Comparison of ENCODE assay signal across 15 cellular contexts in genomic region chrX:141924293-141924692, GRCh38. TPM values are rescaled to one million over a fixed set of nuclear protein-coding genes. Genes with fewer than 3 reads are reported as not detected.
DNase-seq lines count a peak whose midpoint lies in the region; ATAC-seq and TF ChIP-seq lines count a peak whose summit lies in the region.
"Had no signal": no experiment of that assay in that cellular context is flagged by ENCODE, and none has a peak within 500 bp of the region (broad histone marks: within the 10 kb centered on the region; RNA-seq: fewer than 3 reads in every experiment).

No MANE protein-coding gene starts in this region.

- CTCF ChIA-PET in IMR-90 (lab: Yijun Ruan, JAX) = no interaction called here
- CTCF ChIA-PET in SK-N-SH (lab: Yijun Ruan, JAX) = no interaction called here

- no peaks in the 10 kb centered on the region for H3K4me1 Mint-ChIP-seq in T-helper 2 cell treated with Interferon-gamma antibody and Interleukin-4, amounts not matched to agents 5 μg/mL and 100 μg/mL, for 36 hours (ENCODE audit: low read depth)
- H3K4me1 Mint-ChIP-seq: CD4-positive, CD25-positive, alpha-beta regulatory T cell had no signal

- no peak overlapping the region for H3K4me3 Mint-ChIP-seq in T-helper 2 cell treated with Interferon-gamma antibody and Interleukin-4, amounts not matched to agents 5 μg/mL and 100 μg/mL, for 36 hours
- H3K4me3 Mint-ChIP-seq: CD4-positive, CD25-positive, alpha-beta regulatory T cell had no signal

- H2AFZ ChIP-seq in IMR-90 (replicated peaks; ENCODE audit: low read length, poor library complexity) (no peak overlapping the region), SK-N-SH (ENCODE audit: low read depth) (no peak overlapping the region)
- H2AFZ ChIP-seq: GM23248 had no signal

- H3K23ac ChIP-seq in IMR-90 (ENCODE audit: low read depth, low read length) = no peak overlapping the region

- TF ChIP-seq CTCF in IMR-90 (conservative IDR thresholded peaks at IDR 0.05; ENCODE audit: low read depth, low read length) (no peak), SK-N-SH (IDR thresholded peaks at IDR 0.05) (no peak)

- H3K27ac ChIP-seq in IMR-90 (ENCODE audit: insufficient read depth, low read length) (no peak overlapping the region), SK-N-SH (ENCODE audit: low read depth in 2 of 2, low read length in 1 of 2) (no peak overlapping the region)
- H3K27ac ChIP-seq: BLaER1 treated with 17β-estradiol and CSF1 and Interleukin-3, amounts not matched to agents 10 nM and 100 nM; GM23248 had no signal

- intact Hi-C loops in IMR-90 (cut with micrococcal nuclease) = no loop called here

- H3K4me3 ChIP-seq in IMR-90 (ENCODE audit: insufficient read depth, low read depth, low read length) (no peak overlapping the region), SK-N-SH (ENCODE audit: low read depth in 2 of 2, low read length in 1 of 2) (no peak overlapping the region)
- H3K4me3 ChIP-seq: BLaER1 treated with 17β-estradiol and CSF1 and Interleukin-3, amounts not matched to agents 10 nM and 100 nM; GM23248 had no signal

- no peak overlapping the region for H4K5ac ChIP-seq in IMR-90 (ENCODE audit: low read depth, low read length)

- in situ Hi-C loops in IMR-90 (cut with MboI; ENCODE audit: low sequenced_read_pairs) = no loop called here

- H3K9me1 ChIP-seq in IMR-90 (ENCODE audit: insufficient read depth, low read length) = no peaks in the 10 kb centered on the region

- TF ChIP-seq RAD21 in IMR-90 (IDR thresholded peaks at IDR 0.05; ENCODE audit: low read length) (no peak), SK-N-SH (IDR thresholded peaks at IDR 0.05; ENCODE audit: low read length) (no peak)

- H2BK15ac ChIP-seq in IMR-90 (ENCODE audit: low read depth, low read length) = no peak overlapping the region

- no peak; the same call in 1 of the 2 replicates for ATAC-seq in IMR-90 (ENCODE audit: low read depth)
- ATAC-seq: HCT116 had no signal

- no peak overlapping the region for H4K91ac ChIP-seq in IMR-90 (ENCODE audit: insufficient read depth, low read depth, low read length)

- no peak overlapping the region for H3K27ac Mint-ChIP-seq in T-helper 2 cell treated with Interferon-gamma antibody and Interleukin-4, amounts not matched to agents 5 μg/mL and 100 μg/mL, for 36 hours
- H3K27ac Mint-ChIP-seq: CD4-positive, CD25-positive, alpha-beta regulatory T cell had no signal

- BruUV-seq in IMR-90 (replicated peaks; lab: Mats Ljungman, UMichigan) = no TSS peak

- no peaks in the 10 kb centered on the region for H3K9me2 ChIP-seq in SK-N-SH

- H3K4ac ChIP-seq in IMR-90 (ENCODE audit: low read depth, low read length) = no peak overlapping the region

- no CpG with 5 or more reads among the region's 2 CpGs for WGBS in IMR-90 (ENCODE audit: extremely low coverage in 2 of 2, insufficient read length in 1 of 2), 2 experiments
- 5% methylated on average over 2 of the region's 2 CpGs for WGBS in SK-N-SH (ENCODE audit: low lambda C conversion rate)

- H3K4me1 ChIP-seq in IMR-90 (ENCODE audit: control insufficient read depth, insufficient read depth, low read length) (no peaks in the 10 kb centered on the region), SK-N-SH (ENCODE audit: control insufficient read depth in 1 of 2, insufficient read depth in 2 of 2, low read depth in 1 of 2, low read length in 1 of 2) (no peaks in the 10 kb centered on the region)
- H3K4me1 ChIP-seq: BLaER1 treated with 17β-estradiol and CSF1 and Interleukin-3, amounts not matched to agents 10 nM and 100 nM had no signal

- H3K36me3 Mint-ChIP-seq in T-helper 2 cell treated with Interferon-gamma antibody and Interleukin-4, amounts not matched to agents 5 μg/mL and 100 μg/mL, for 36 hours (ENCODE audit: low read depth) = no peaks in the 10 kb centered on the region
- H3K36me3 Mint-ChIP-seq: CD4-positive, CD25-positive, alpha-beta regulatory T cell had no signal

- no peak overlapping the region for H3K56ac ChIP-seq in IMR-90 (ENCODE audit: extremely low read depth, insufficient read depth, low read length)

- no peak for TF ChIP-seq POLR2A in IMR-90 (IDR thresholded peaks at IDR 0.05; ENCODE audit: low read depth, low read length)

- no peaks in the 10 kb centered on the region for H4K20me1 ChIP-seq in IMR-90 (ENCODE audit: insufficient read depth, low read length)
- no peaks in the 10 kb centered on the region for H4K20me1 ChIP-seq in SK-N-SH (ENCODE audit: insufficient read depth)

- peak; percentile 40 for DNase-seq in EL
- peak; percentile 3 for DNase-seq in IMR-90
- DNase-seq in amniotic epithelial cell (ENCODE audit: low read depth) = peak; percentile 2
- DNase-seq in iris pigment epithelial cell (ENCODE audit: low read depth) = peak; percentile 21
- DNase-seq in SK-N-SH = no peak
- DNase-seq in T-helper 2 cell treated with Interferon-gamma antibody and Interleukin-4, amounts not matched to agents 5 μg/mL and 100 μg/mL, for 36 hours (ENCODE audit: low spot score) = no peak
- DNase-seq in activated gamma-delta T cell (lab: John Stamatoyannopoulos, UW) = no peak
- DNase-seq: ACHN; CD4-positive, CD25-positive, alpha-beta regulatory T cell; DMS53; GM23248 had no signal

- TF ChIP-seq EP300 in SK-N-SH (IDR thresholded peaks at IDR 0.05; ENCODE audit: borderline replicate concordance in 1 of 2, low read depth in 1 of 2, low read length in 1 of 2) = no peak

- H2BK20ac ChIP-seq in IMR-90 (ENCODE audit: low read depth, low read length) = no peak overlapping the region

- H3K14ac ChIP-seq in IMR-90 (replicated peaks; ENCODE audit: low read depth, low read length) = no peak overlapping the region

- H4K8ac ChIP-seq in IMR-90 (ENCODE audit: low read depth in 2 of 2, low read length in 2 of 2) = no peak overlapping the region

- H3K79me2 ChIP-seq in SK-N-SH (ENCODE audit: insufficient read depth) = no peaks in the 10 kb centered on the region

- POLR2A ChIA-PET in IMR-90 (lab: Charles Lee; ENCODE audit: unreplicated experiment) = no interaction called here
- POLR2A ChIA-PET in SK-N-SH (lab: Yijun Ruan, JAX) = no interaction called here

- H3K36me3 ChIP-seq in IMR-90 (ENCODE audit: control insufficient read depth, insufficient read depth, low read length) = no peaks in the 10 kb centered on the region
- H3K36me3 ChIP-seq in SK-N-SH (replicated peaks in 1 of 2; ENCODE audit: control insufficient read depth in 1 of 2, insufficient read depth in 2 of 2, low read length in 1 of 2) = no peaks in the 10 kb centered on the region
- H3K36me3 ChIP-seq: BLaER1 treated with 17β-estradiol and CSF1 and Interleukin-3, amounts not matched to agents 10 nM and 100 nM had no signal

- H3F3A ChIP-seq in SK-N-SH (replicated peaks; ENCODE audit: insufficient read depth) = no peaks in the 10 kb centered on the region

- H3K9ac ChIP-seq in IMR-90 (ENCODE audit: low read depth, low read length) (no peak overlapping the region), SK-N-SH (no peak overlapping the region)
- H3K9ac ChIP-seq: BLaER1 treated with 17β-estradiol and CSF1 and Interleukin-3, amounts not matched to agents 10 nM and 100 nM; GM23248 had no signal

- no peaks in the 10 kb centered on the region for H3K27me3 ChIP-seq in IMR-90 (ENCODE audit: control insufficient read depth, insufficient read depth, low read length)
- H3K27me3 ChIP-seq in SK-N-SH (ENCODE audit: insufficient read depth) = no peaks in the 10 kb centered on the region

- no peak overlapping the region for H3K4me2 ChIP-seq in IMR-90 (ENCODE audit: low read depth, low read length)
- H3K4me2 ChIP-seq in SK-N-SH = no peak overlapping the region
- H3K4me2 ChIP-seq: BLaER1 treated with 17β-estradiol and CSF1 and Interleukin-3, amounts not matched to agents 10 nM and 100 nM had no signal

- H2BK5ac ChIP-seq in IMR-90 (ENCODE audit: low read depth, low read length, poor library complexity, severe bottlenecking) = no peak overlapping the region

- no peaks in the 10 kb centered on the region for H3K9me3 ChIP-seq in IMR-90 (ENCODE audit: control insufficient read depth, insufficient read depth, low read length)
- no peaks in the 10 kb centered on the region for H3K9me3 ChIP-seq in SK-N-SH
- H3K9me3 ChIP-seq: BLaER1 treated with 17β-estradiol and CSF1 and Interleukin-3, amounts not matched to agents 10 nM and 100 nM had no signal

- H3K79me1 ChIP-seq in IMR-90 (ENCODE audit: low read depth in 1 of 2, low read length in 2 of 2) = no peaks in the 10 kb centered on the region

- no peak overlapping the region for H2BK120ac ChIP-seq in IMR-90 (ENCODE audit: low read depth, low read length)

- dilution Hi-C loops in IMR-90 (cut with HindIII; ENCODE audit: low sequenced_read_pairs, unreplicated experiment) = no loop called here

- no peak overlapping the region for H2AK5ac ChIP-seq in IMR-90 (ENCODE audit: low read depth, low read length)

- no peaks in the 10 kb centered on the region for H3K27me3 Mint-ChIP-seq in T-helper 2 cell treated with Interferon-gamma antibody and Interleukin-4, amounts not matched to agents 5 μg/mL and 100 μg/mL, for 36 hours (ENCODE audit: low read depth)
- H3K27me3 Mint-ChIP-seq: CD4-positive, CD25-positive, alpha-beta regulatory T cell had no signal

- no peak overlapping the region for H3K18ac ChIP-seq in IMR-90 (ENCODE audit: low read depth, low read length)

- peaks cover 4% of the 10 kb centered on the region for H3K9me3 Mint-ChIP-seq in T-helper 2 cell treated with Interferon-gamma antibody and Interleukin-4, amounts not matched to agents 5 μg/mL and 100 μg/mL, for 36 hours

- H2AK9ac ChIP-seq in IMR-90 (replicated peaks; ENCODE audit: low read depth, low read length, poor library complexity) = no peak overlapping the region

TF ChIP-seq in IMR-90, 13 proteins besides CTCF, POLR2A, EP300 and RAD21 (continues in another document):
- TF ChIP-seq RCOR1 (IDR thresholded peaks at IDR 0.05; ENCODE audit: insufficient replicate concordance, low read length) (no peak), MXI1 (IDR thresholded peaks at IDR 0.05; ENCODE audit: borderline replicate concordance, low read depth, low read length) (no peak)

TF ChIP-seq in SK-N-SH, 30 proteins besides CTCF, POLR2A, EP300 and RAD21:
- TF ChIP-seq MAX (IDR thresholded peaks at IDR 0.05; ENCODE audit: low read depth) = no peak

RNA-seq across cellular contexts. Expression of gene MAGEC1, which starts 20.6 kb away (rescaled TPM):
- total RNA-seq in IMR-90 (2012; rRNA removed) = not detected in 2 replicates
- polyA plus RNA-seq in IMR-90 (2012; rRNA removed) = not detected in 2 replicates
- polyA plus RNA-seq in IMR-90 (2012; cell fraction: cytosol; rRNA removed) = not detected in 2 replicates
- not detected in 2 replicates for polyA plus RNA-seq in IMR-90 (2012; cell fraction: nucleus; rRNA removed; ENCODE audit: low replicate concordance)
- 22.2 and 28.7 TPM in 2 replicates for polyA plus RNA-seq in SK-N-SH (2012; rRNA removed)
- polyA plus RNA-seq in SK-N-SH (2012; cell fraction: cytosol; rRNA removed) = 24.8 and 26.3 TPM in 2 replicates
- polyA plus RNA-seq in SK-N-SH (2012; cell fraction: nucleus; rRNA removed) = 12.2 and 20.1 TPM in 2 replicates
- total RNA-seq: A172; CD4-positive, CD25-positive, alpha-beta regulatory T cell; GM23248; HT1080 had no signal
- polyA plus RNA-seq: CD4-positive, CD25-positive, alpha-beta regulatory T cell; GM23248 had no signal

Comparison
In these comparisons a context has a peak if more than half of its experiments do, and no peak if none do; other contexts are left out.
1. DNase-seq: peak in EL (single experiment), IMR-90 (single experiment), amniotic epithelial cell (single experiment) and iris pigment epithelial cell (single experiment); none in SK-N-SH (single experiment), T-helper 2 cell treated with Interferon-gamma antibody and Interleukin-4, amounts not matched to agents 5 μg/mL and 100 μg/mL, for 36 hours (single experiment) and activated gamma-delta T cell (single experiment).
2. RNA of gene MAGEC1, which starts 20.6 kb away (polyA plus RNA-seq): 12.2 to 28.7 TPM in SK-N-SH; not detected in IMR-90; every median in the first group is over 10 times any median in the second.